ENCODE assay signal across 20 cellular contexts in genomic region chr10:50358925-50359687, GRCh38.
"Had no signal": no experiment of that assay in that cellular context is flagged by ENCODE, and none has a peak within 500 bp of the region (broad histone marks: within the 10 kb centered on the region; RNA-seq: fewer than 3 reads in every experiment).

No MANE protein-coding gene starts in this region.

- FAIRE-seq: astrocyte, islet of Langerhans had no signal

- H3K4me3 ChIP-seq: suprapubic skin, transverse colon had no signal

- DNase-seq: activated CD4-positive, alpha-beta T cell treated with anti-CD3 and anti-CD28 coated beads, Interleukin-2, amount 10 ng/mL, durations not matched to agents 24 days and 14 days; activated CD4-positive, CD25-positive, alpha-beta regulatory T cell; activated CD8-positive, alpha-beta T cell treated with anti-CD3 and anti-CD28 coated beads, Interleukin-2, amount 10 ng/mL, durations not matched to agents 7 days and 5 days; activated naive CD4-positive, alpha-beta T cell treated with anti-CD3 and anti-CD28 coated beads, Interleukin-2, amount 10 ng/mL, durations not matched to agents 7 days and 5 days; activated T-cell treated with anti-CD3 and anti-CD28 coated beads, Interleukin-2, amount 50 U/mL, for 4 hours; dermis blood vessel endothelial cell; effector memory CD8-positive, alpha-beta T cell; foreskin keratinocyte; glutamatergic neuron; left cardiac atrium; nephron progenitor cell; nucleus accumbens; posterior cingulate gyrus; retina; stimulated activated naive CD8-positive, alpha-beta T cell treated with anti-CD3 and anti-CD28 coated beads, Interleukin-15, Interleukin-2, amounts not matched to agents 100 U/mL and 50 U/mL, for 24 hours; T-cell; transverse colon had no signal

- H3K27me3 ChIP-seq: foreskin keratinocyte, suprapubic skin, transverse colon had no signal

- ATAC-seq: activated CD8-positive, alpha-beta T cell treated with anti-CD3 and anti-CD28 coated beads, Interleukin-2, amount 10 ng/mL, durations not matched to agents 7 days and 5 days; activated T-cell treated with anti-CD3 and anti-CD28 coated beads, Interleukin-2, amount 50 U/mL, for 4 hours; effector memory CD8-positive, alpha-beta T cell; foreskin keratinocyte; left cardiac atrium; stimulated activated naive CD8-positive, alpha-beta T cell treated with anti-CD3 and anti-CD28 coated beads, Interleukin-15, Interleukin-2, amounts not matched to agents 100 U/mL and 50 U/mL, for 24 hours; T-cell had no signal

- H3K9me3 ChIP-seq: suprapubic skin had no signal

- H3K36me3 ChIP-seq: transverse colon had no signal

- H3K27ac ChIP-seq: foreskin keratinocyte, suprapubic skin, transverse colon had no signal
